8 cellular contexts compared by ENCODE assay signal in genomic region chr15:58457466-58457965, GRCh38. TPM values are rescaled to one million over a fixed set of nuclear protein-coding genes. Genes with fewer than 3 reads are reported as not detected.
A peak's percentile ranks its signal among the peaks of the same experiment; 100 is the strongest.
DNase-seq lines count a peak whose midpoint lies in the region; ATAC-seq and TF ChIP-seq lines count a peak whose summit lies in the region.

No MANE protein-coding gene starts in this region.

- H3K4me3 Mint-ChIP-seq in stimulated activated memory B cell treated with anti-CD40 and anti-IgM and Interleukin-4, amounts not matched to agents 10 μg/mL and 1 μg/mL and 100 μg/mL, for 72 hours: no peak overlapping the region

- H3K27me3 ChIP-seq in right atrium auricular region: no peaks in the 10 kb centered on the region

- H3K9me3 Mint-ChIP-seq in activated naive CD4-positive, alpha-beta T cell treated with anti-CD3 and anti-CD28 coated beads, Interleukin-2, amount 50 U/mL, for 72 hours: no peaks in the 10 kb centered on the region
- H3K9me3 Mint-ChIP-seq in stimulated activated memory B cell treated with anti-CD40 and anti-IgM and Interleukin-4, amounts not matched to agents 10 μg/mL and 1 μg/mL and 100 μg/mL, for 72 hours: no peaks in the 10 kb centered on the region

- H3K4me3 ChIP-seq in right atrium auricular region: no peak overlapping the region

- ATAC-seq in GM19395 (IDR thresholded peaks at IDR 0.05; ENCODE audit: unreplicated experiment) (peak; percentile 76), HG03521 (IDR thresholded peaks at IDR 0.05; ENCODE audit: unreplicated experiment) (peak; percentile 51)
- ATAC-seq in activated naive CD4-positive, alpha-beta T cell treated with anti-CD3 and anti-CD28 coated beads, Interleukin-2, amount 50 U/mL, for 72 hours: peak; percentile 71 to 84
- peak; percentile 72 for ATAC-seq in stimulated activated memory B cell treated with anti-CD40 and anti-IgM and Interleukin-4, amounts not matched to agents 10 μg/mL and 1 μg/mL and 100 μg/mL, for 72 hours

- H3K4me1 ChIP-seq in right atrium auricular region: peaks cover 0 to 26% of the 10 kb centered on the region in 2 donors

- no peaks in the 10 kb centered on the region for H3K36me3 ChIP-seq in right atrium auricular region

- no peaks in the 10 kb centered on the region for H3K9me3 ChIP-seq in right atrium auricular region

- peaks cover 0 to 10% of the 10 kb centered on the region in 2 donors for H3K36me3 Mint-ChIP-seq in activated naive CD4-positive, alpha-beta T cell treated with anti-CD3 and anti-CD28 coated beads, Interleukin-2, amount 50 U/mL, for 72 hours
- H3K36me3 Mint-ChIP-seq in stimulated activated memory B cell treated with anti-CD40 and anti-IgM and Interleukin-4, amounts not matched to agents 10 μg/mL and 1 μg/mL and 100 μg/mL, for 72 hours: no peaks in the 10 kb centered on the region

- TF ChIP-seq CTCF in right atrium auricular region (IDR thresholded peaks at IDR 0.05): no peak

- no peak overlapping the region for H3K27ac ChIP-seq in right atrium auricular region

- peaks cover 46% of the 10 kb centered on the region for H3K27me3 Mint-ChIP-seq in stimulated activated memory B cell treated with anti-CD40 and anti-IgM and Interleukin-4, amounts not matched to agents 10 μg/mL and 1 μg/mL and 100 μg/mL, for 72 hours

- peaks cover 15% of the 10 kb centered on the region for H3K4me1 Mint-ChIP-seq in stimulated activated memory B cell treated with anti-CD40 and anti-IgM and Interleukin-4, amounts not matched to agents 10 μg/mL and 1 μg/mL and 100 μg/mL, for 72 hours

- DNase-seq in AG08396 (ENCODE audit: low spot score) (peak; percentile 59), NCI-H1092 treated with DMSO at 0.1 percent for 48 hours (lab: John Stamatoyannopoulos, UW) (no peak), superior temporal gyrus (ENCODE audit: extremely low spot score) (no peak), right atrium auricular region (ENCODE audit: low spot score) (no peak)
- DNase-seq in activated naive CD4-positive, alpha-beta T cell treated with anti-CD3 and anti-CD28 coated beads, Interleukin-2, amount 50 U/mL, for 72 hours (ENCODE audit: low spot score in 2 of 2): peak in 1 of 2 donors; percentile 37

- H3K27ac Mint-ChIP-seq in activated naive CD4-positive, alpha-beta T cell treated with anti-CD3 and anti-CD28 coated beads, Interleukin-2, amount 50 U/mL, for 72 hours: peak overlapping the region; percentile 18 to 68
- no peak overlapping the region for H3K27ac Mint-ChIP-seq in stimulated activated memory B cell treated with anti-CD40 and anti-IgM and Interleukin-4, amounts not matched to agents 10 μg/mL and 1 μg/mL and 100 μg/mL, for 72 hours

RNA-seq across cellular contexts. Expression of gene LIPC, which starts 25.7 kb away (rescaled TPM):
- under 1 TPM; 0.64 to 0.98 TPM for total RNA-seq in activated naive CD4-positive, alpha-beta T cell treated with anti-CD3 and anti-CD28 coated beads, Interleukin-2, amount 50 U/mL, for 72 hours
- total RNA-seq in right atrium auricular region: under 1 TPM; 0.52 to 0.59 TPM
